In the genomic region with DNA sequence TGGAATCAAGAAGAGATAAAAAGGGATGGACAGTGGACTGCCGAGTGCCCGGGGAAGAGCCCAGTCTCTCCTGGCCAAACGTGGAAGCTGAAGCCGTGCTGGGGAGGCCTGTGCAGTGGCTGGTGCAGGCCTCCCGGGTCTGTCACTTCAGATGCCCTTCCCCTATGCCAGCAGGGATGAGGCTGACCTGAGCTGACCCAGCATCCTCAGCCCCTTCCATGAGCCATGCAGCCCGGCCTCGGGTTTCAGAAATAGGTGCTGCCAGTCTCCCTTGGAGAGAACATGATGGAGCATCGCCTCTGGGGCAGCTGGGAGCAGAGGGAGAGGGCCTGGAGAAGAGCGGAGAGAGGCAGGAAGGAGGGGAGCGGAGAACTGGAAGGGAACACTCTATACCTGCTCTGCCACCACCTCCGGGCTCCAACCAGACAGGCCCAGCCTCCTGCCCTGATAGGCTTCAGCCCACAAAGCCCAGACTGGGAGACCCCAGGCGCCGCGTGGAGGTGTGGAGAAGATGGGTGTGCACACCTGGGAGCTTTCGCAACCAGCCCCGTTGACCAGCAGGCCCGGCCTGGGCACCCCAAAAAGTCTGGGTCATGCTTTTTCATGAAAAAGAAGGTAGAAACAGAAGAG, we compare ENCODE assay signal across 17 cellular contexts.
DNase-seq lines count a peak whose midpoint lies in the region; ATAC-seq and TF ChIP-seq lines count a peak whose summit lies in the region.
"Had no signal": no experiment of that assay in that cellular context is flagged by ENCODE, and none has a peak within 500 bp of the region (broad histone marks: within the 10 kb centered on the region; RNA-seq: fewer than 3 reads in every experiment).

No MANE protein-coding gene starts in this region.

- intact Hi-C loops in posterior vena cava (cut with DNase I) (no loop called here), upper lobe of right lung (cut with DNase I) (no loop called here)

- no peak for TF ChIP-seq POLR2A in Peyer's patch (IDR thresholded peaks at IDR 0.05)

- H3K4me3 ChIP-seq in Peyer's patch (no peak overlapping the region), upper lobe of right lung (no peak overlapping the region)
- H3K4me3 ChIP-seq: K562 had no signal

- H3K36me3 Mint-ChIP-seq in glutamatergic neuron (ENCODE audit: unreplicated experiment), result peaks cover 9% of the 10 kb centered on the region

- H3K27ac ChIP-seq in Peyer's patch (no peak overlapping the region), upper lobe of right lung (no peak overlapping the region)

- H3K9me3 ChIP-seq in Peyer's patch (peaks cover 0 to 4% (median 0%) of the 10 kb centered on the region in 4 donors), upper lobe of right lung (no peaks in the 10 kb centered on the region)

- DNase-seq in Peyer's patch (peak in 2 of 3 donors; percentile 39 to 43), glutamatergic neuron (peak; percentile 9), posterior vena cava (ENCODE audit: low spot score) (peak; percentile 77), upper lobe of right lung (peak; percentile 46), GM20000 (ENCODE audit: low spot score) (no peak), NCI-H2081 treated with DMSO at 0.1 percent for 48 hours (lab: John Stamatoyannopoulos, UW) (no peak), A172 (ENCODE audit: low spot score) (no peak)
- DNase-seq: AML-193, DND-41, NCI-H1092 treated with DMSO at 0.1 percent for 48 hours, NCI-H1694, NCI-H2107, NCI-H510A, NCI-H82, OCI-M1, RPMI8226 had no signal

- no peak overlapping the region for H3K4me3 Mint-ChIP-seq in glutamatergic neuron (ENCODE audit: unreplicated experiment)

- H3K36me3 ChIP-seq in Peyer's patch, result no peaks in the 10 kb centered on the region
- no peaks in the 10 kb centered on the region for H3K36me3 ChIP-seq in upper lobe of right lung

- H3K27me3 Mint-ChIP-seq in glutamatergic neuron (ENCODE audit: unreplicated experiment), result peaks cover 4% of the 10 kb centered on the region

- no peaks in the 10 kb centered on the region for H3K9me3 Mint-ChIP-seq in glutamatergic neuron (ENCODE audit: unreplicated experiment)

- H3K27ac Mint-ChIP-seq in glutamatergic neuron (ENCODE audit: unreplicated experiment), result no peak overlapping the region

- no peaks in the 10 kb centered on the region for H3K27me3 ChIP-seq in Peyer's patch
- H3K27me3 ChIP-seq in upper lobe of right lung, result no peaks in the 10 kb centered on the region

- ATAC-seq in upper lobe of right lung, result no peak
- ATAC-seq: K562 had no signal

- TF ChIP-seq CTCF in Peyer's patch (IDR thresholded peaks at IDR 0.05) (no peak), glutamatergic neuron (IDR thresholded peaks at IDR 0.05; ENCODE audit: partially characterized antibody, unreplicated experiment) (no peak), upper lobe of right lung (IDR thresholded peaks at IDR 0.05) (no peak), GM20000 (IDR thresholded peaks at IDR 0.05; ENCODE audit: extremely low read depth, missing control alignments) (no peak)

- H3K4me1 Mint-ChIP-seq in glutamatergic neuron (ENCODE audit: low read depth, unreplicated experiment), result no peaks in the 10 kb centered on the region

- H3K4me1 ChIP-seq in Peyer's patch (no peaks in the 10 kb centered on the region), upper lobe of right lung (no peaks in the 10 kb centered on the region)

Comparison
In these comparisons a context has a peak if more than half of its experiments do, and no peak if none do; other contexts are left out.
1. DNase-seq: peak in Peyer's patch (2 of 3), glutamatergic neuron (single experiment), posterior vena cava (single experiment) and upper lobe of right lung (single experiment); none in GM20000 (single experiment), NCI-H2081 treated with DMSO at 0.1 percent for 48 hours (single experiment) and A172 (single experiment).